8 cellular contexts compared by ENCODE assay signal in genomic region chr11:8671242-8671641, GRCh38. TPM values are rescaled to one million over a fixed set of nuclear protein-coding genes. Genes with fewer than 3 reads are reported as not detected.
DNase-seq lines count a peak whose midpoint lies in the region; ATAC-seq and TF ChIP-seq lines count a peak whose summit lies in the region.

No MANE protein-coding gene starts in this region.

- no peaks in the 10 kb centered on the region for H3K9me3 Mint-ChIP-seq in type B pancreatic cell
- no peaks in the 10 kb centered on the region for H3K9me3 Mint-ChIP-seq in CD4-positive, alpha-beta T cell
- H3K9me3 Mint-ChIP-seq in activated CD8-positive, alpha-beta T cell treated with anti-CD3 and anti-CD28 coated beads, Interleukin-2, amount 10 ng/mL, durations not matched to agents 7 days and 5 days (ENCODE audit: insufficient read depth), result no peaks in the 10 kb centered on the region

- CTCF ChIA-PET in A673 (lab: Charles Lee), result no interaction called here
- CTCF ChIA-PET in CD4-positive, alpha-beta T cell (lab: Charles Lee), result interaction anchor here (0.6 kb wide), 1 partner anchor 16 kb away, joined by 3 read pairs; no protein-coding TSS in a partner anchor
- CTCF ChIA-PET in activated CD8-positive, alpha-beta T cell treated with anti-CD3 and anti-CD28 coated beads, Interleukin-2, amount 10 ng/mL, durations not matched to agents 7 days and 5 days (lab: Charles Lee), result interaction anchor here (1.1 kb wide), 1 partner anchor 404 kb away, joined by 3 read pairs; no protein-coding TSS in a partner anchor

- no TSS peak for BruUV-seq in A673 (replicated peaks; lab: Mats Ljungman, UMichigan)

- H3K27ac ChIP-seq in A673 (ENCODE audit: low read depth, low read length, poor library complexity, severe bottlenecking) (peak overlapping the region; percentile 88), right lobe of liver (no peak overlapping the region)
- no peak overlapping the region for H3K27ac ChIP-seq in CD4-positive, alpha-beta T cell (ENCODE audit: low read depth, low read length)

- H3K36me3 Mint-ChIP-seq in type B pancreatic cell, result peaks cover 10% of the 10 kb centered on the region
- H3K36me3 Mint-ChIP-seq in CD4-positive, alpha-beta T cell (ENCODE audit: low read depth), result peaks cover 59% of the 10 kb centered on the region
- H3K36me3 Mint-ChIP-seq in activated CD8-positive, alpha-beta T cell treated with anti-CD3 and anti-CD28 coated beads, Interleukin-2, amount 10 ng/mL, durations not matched to agents 7 days and 5 days (ENCODE audit: low read depth), result peaks cover 37% of the 10 kb centered on the region

- intact Hi-C loops in A673 (cut with micrococcal nuclease; ENCODE audit: unreplicated experiment) (loop anchor here (5.0 kb wide), 1 partner anchor 141 kb away; a partner anchor contains a TSS), right lobe of liver (cut with DNase I) (no loop called here)
- intact Hi-C loops in CD4-positive, alpha-beta T cell (cut with DNase I, micrococcal nuclease), result no loop called here

- no peak for TF ChIP-seq CTCF in A673 (conservative IDR thresholded peaks at IDR 0.05; ENCODE audit: low read depth, low read length)
- TF ChIP-seq CTCF in right lobe of liver (IDR thresholded peaks at IDR 0.05), result no peak
- TF ChIP-seq CTCF in type B pancreatic cell (conservative IDR thresholded peaks at IDR 0.05), result no peak
- no peak for TF ChIP-seq CTCF in CD4-positive, alpha-beta T cell (IDR thresholded peaks at IDR 0.05)

- DNase-seq in A673 (ENCODE audit: low spot score), result peak; percentile 97
- DNase-seq in NCI-H1105 (lab: John Stamatoyannopoulos, UW), result peak; percentile 6
- peak; percentile 96 for DNase-seq in dedifferentiated amniotic fluid mesenchymal stem cell (ENCODE audit: extremely low spot score)
- DNase-seq in right lobe of liver, result no peak
- no peak for DNase-seq in type B pancreatic cell (ENCODE audit: extremely low spot score, unreplicated experiment)
- no peak for DNase-seq in CD4-positive, alpha-beta T cell
- no peak for DNase-seq in HuH-7 (ENCODE audit: low spot score)
- DNase-seq in activated CD8-positive, alpha-beta T cell treated with anti-CD3 and anti-CD28 coated beads, Interleukin-2, amount 10 ng/mL, durations not matched to agents 7 days and 5 days, result no peak

- H3K27me3 ChIP-seq in A673 (replicated peaks; ENCODE audit: insufficient read depth, low read depth, low read length, poor library complexity) (no peaks in the 10 kb centered on the region), right lobe of liver (no peaks in the 10 kb centered on the region)
- H3K27me3 ChIP-seq in CD4-positive, alpha-beta T cell (ENCODE audit: control insufficient read depth, insufficient read depth, low read length), result no peaks in the 10 kb centered on the region

- no peaks in the 10 kb centered on the region for H3K9me3 ChIP-seq in A673 (ENCODE audit: low read depth, low read length, poor library complexity, severe bottlenecking)
- H3K9me3 ChIP-seq in right lobe of liver, result no peaks in the 10 kb centered on the region
- no peaks in the 10 kb centered on the region for H3K9me3 ChIP-seq in CD4-positive, alpha-beta T cell (ENCODE audit: control insufficient read depth, low read length)

- peak overlapping the region; percentile 58 for H3K4me3 Mint-ChIP-seq in type B pancreatic cell
- no peak overlapping the region for H3K4me3 Mint-ChIP-seq in CD4-positive, alpha-beta T cell
- no peak overlapping the region for H3K4me3 Mint-ChIP-seq in activated CD8-positive, alpha-beta T cell treated with anti-CD3 and anti-CD28 coated beads, Interleukin-2, amount 10 ng/mL, durations not matched to agents 7 days and 5 days

- peak overlapping the region; percentile 62 for H3K27ac Mint-ChIP-seq in type B pancreatic cell
- H3K27ac Mint-ChIP-seq in CD4-positive, alpha-beta T cell, result no peak overlapping the region
- no peak overlapping the region for H3K27ac Mint-ChIP-seq in activated CD8-positive, alpha-beta T cell treated with anti-CD3 and anti-CD28 coated beads, Interleukin-2, amount 10 ng/mL, durations not matched to agents 7 days and 5 days

- no peaks in the 10 kb centered on the region for H3K36me3 ChIP-seq in A673 (ENCODE audit: insufficient read depth, low read length, poor library complexity, severe bottlenecking)
- H3K36me3 ChIP-seq in right lobe of liver, result peaks cover 0 to 18% (median 4%) of the 10 kb centered on the region in 4 donors

- H3K4me1 Mint-ChIP-seq in type B pancreatic cell (ENCODE audit: unreplicated experiment), result peaks cover 17% of the 10 kb centered on the region
- no peaks in the 10 kb centered on the region for H3K4me1 Mint-ChIP-seq in CD4-positive, alpha-beta T cell (ENCODE audit: low read depth)
- peaks cover 5% of the 10 kb centered on the region for H3K4me1 Mint-ChIP-seq in activated CD8-positive, alpha-beta T cell treated with anti-CD3 and anti-CD28 coated beads, Interleukin-2, amount 10 ng/mL, durations not matched to agents 7 days and 5 days (ENCODE audit: low read depth)

- peak; percentile 46 to 88 (median 52) for ATAC-seq in right lobe of liver
- no peak for ATAC-seq in CD4-positive, alpha-beta T cell (ENCODE audit: poor library complexity)
- no peak for ATAC-seq in activated CD8-positive, alpha-beta T cell treated with anti-CD3 and anti-CD28 coated beads, Interleukin-2, amount 10 ng/mL, durations not matched to agents 7 days and 5 days

- no peaks in the 10 kb centered on the region for H3K27me3 Mint-ChIP-seq in type B pancreatic cell
- no peaks in the 10 kb centered on the region for H3K27me3 Mint-ChIP-seq in CD4-positive, alpha-beta T cell
- no peaks in the 10 kb centered on the region for H3K27me3 Mint-ChIP-seq in activated CD8-positive, alpha-beta T cell treated with anti-CD3 and anti-CD28 coated beads, Interleukin-2, amount 10 ng/mL, durations not matched to agents 7 days and 5 days (ENCODE audit: low read depth)

- peak overlapping the region; percentile 23 for H3K4me3 ChIP-seq in A673 (ENCODE audit: low read depth, low read length, poor library complexity, severe bottlenecking)
- H3K4me3 ChIP-seq in right lobe of liver, result no peak overlapping the region

- 51% methylated on average over 4 of the region's 4 CpGs for WGBS in right lobe of liver (ENCODE audit: insufficient coverage, low coverage, low lambda C conversion rate, missing lambda C conversion rate)

- H3K4me1 ChIP-seq in A673 (ENCODE audit: insufficient read depth, low read length, poor library complexity, severe bottlenecking), result peaks cover 32% of the 10 kb centered on the region
- H3K4me1 ChIP-seq in right lobe of liver, result no peaks in the 10 kb centered on the region

- TF ChIP-seq POLR2A in right lobe of liver (IDR thresholded peaks at IDR 0.05), result no peak

- POLR2A ChIA-PET in A673 (lab: Charles Lee; ENCODE audit: low non-redundant PET), result interaction anchor here (0.6 kb wide), 1 partner anchor 1752 kb away, joined by 3 read pairs; no protein-coding TSS in a partner anchor
- POLR2A ChIA-PET in CD4-positive, alpha-beta T cell (lab: Charles Lee), result interaction anchor here (1.0 kb wide), 1 partner anchor 11 kb away, joined by 4 read pairs; no protein-coding TSS in a partner anchor
- POLR2A ChIA-PET in activated CD8-positive, alpha-beta T cell treated with anti-CD3 and anti-CD28 coated beads, Interleukin-2, amount 10 ng/mL, durations not matched to agents 7 days and 5 days (lab: Charles Lee), result interaction anchor here (0.8 to 4.3 kb wide), 2 partner anchors 11 to 461 kb away, joined by 3 to 38 read pairs; partner anchors contain the start of genes RPL27A and TRIM66

RNA-seq across cellular contexts. Expression of gene TRIM66, which starts 11.2 kb away (rescaled TPM):
- total RNA-seq in A673 (2021) (9.7 and 14.6 TPM in 2 replicates), right lobe of liver (10 to 100 TPM in 2 of 6 experiments, 1 to 10 TPM in 4; 4.0 to 16.4 (median 6.9) TPM), type B pancreatic cell (ENCODE audit: low replicate concordance) (5.9 and 8.5 TPM in 2 replicates)
- total RNA-seq in CD4-positive, alpha-beta T cell, result 1 to 10 TPM; 6.8 to 9.8 TPM
- total RNA-seq in activated CD8-positive, alpha-beta T cell treated with anti-CD3 and anti-CD28 coated beads, Interleukin-2, amount 10 ng/mL, durations not matched to agents 7 days and 5 days, result 10 to 100 TPM; 28.1 to 28.2 TPM

RNA-seq across cellular contexts. Expression of gene RPL27A, which starts 11.3 kb away (rescaled TPM):
- total RNA-seq in A673 (2021) (576 and 629 TPM in 2 replicates), right lobe of liver (100 to 1,000 TPM; 187 to 394 (median 327) TPM), type B pancreatic cell (ENCODE audit: low replicate concordance) (877 and 979 TPM in 2 replicates)
- 1,000 to 10,000 TPM; 1,667 to 1,721 TPM for total RNA-seq in CD4-positive, alpha-beta T cell
- 100 to 1,000 TPM; 716 to 768 TPM for total RNA-seq in activated CD8-positive, alpha-beta T cell treated with anti-CD3 and anti-CD28 coated beads, Interleukin-2, amount 10 ng/mL, durations not matched to agents 7 days and 5 days

Comparison
In these comparisons a context has a peak if more than half of its experiments do, and no peak if none do; other contexts are left out.
1. DNase-seq: peak in A673 (single experiment), NCI-H1105 (single experiment) and dedifferentiated amniotic fluid mesenchymal stem cell (single experiment); none in right lobe of liver (0 of 3), type B pancreatic cell (single experiment), CD4-positive, alpha-beta T cell (0 of 10), HuH-7 (single experiment) and activated CD8-positive, alpha-beta T cell treated with anti-CD3 and anti-CD28 coated beads, Interleukin-2, amount 10 ng/mL, durations not matched to agents 7 days and 5 days (single experiment).
2. ATAC-seq: peak in right lobe of liver (4 of 4); none in CD4-positive, alpha-beta T cell (single experiment) and activated CD8-positive, alpha-beta T cell treated with anti-CD3 and anti-CD28 coated beads, Interleukin-2, amount 10 ng/mL, durations not matched to agents 7 days and 5 days (single experiment).